Comparison of ENCODE assay signal across 11 cellular contexts in the genomic region with DNA sequence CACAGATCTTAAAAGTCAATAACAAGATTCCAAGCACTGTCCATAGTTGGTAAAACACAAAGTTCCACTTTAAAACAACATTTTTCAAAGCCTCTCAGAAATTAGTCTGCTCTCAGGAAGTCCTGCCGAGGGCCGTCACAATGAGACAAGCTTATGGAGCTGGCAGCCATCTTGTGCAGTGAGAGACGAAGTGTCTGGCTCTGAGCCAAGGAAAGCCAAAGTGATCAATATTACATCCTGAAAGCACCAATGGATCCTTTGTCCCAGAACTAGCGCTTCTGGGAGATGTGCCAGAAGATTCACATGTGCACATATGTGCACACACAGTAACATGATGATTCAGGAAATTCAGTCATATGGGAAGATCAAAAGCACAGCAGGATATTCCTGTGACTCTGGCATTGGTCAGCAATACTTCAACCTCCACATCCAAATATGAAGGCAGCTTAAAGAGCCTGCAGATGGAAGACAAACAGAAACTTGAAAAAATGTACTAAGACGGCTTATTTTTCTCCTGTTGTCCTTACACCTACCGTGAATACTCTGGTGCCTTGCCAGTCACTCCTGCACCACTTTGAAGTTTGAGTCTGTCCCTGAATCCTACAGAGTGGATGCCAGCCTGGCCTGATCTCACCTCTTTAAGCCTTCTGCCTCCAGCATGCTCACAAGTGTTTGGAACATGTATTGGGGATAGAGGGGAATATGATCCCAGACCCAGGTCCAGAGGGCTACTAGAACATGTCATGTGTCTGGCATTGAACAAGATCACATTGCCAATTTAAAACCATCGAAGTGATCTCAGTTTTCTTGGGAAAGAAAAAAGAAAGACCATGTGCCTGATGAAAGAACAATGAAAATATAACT. TPM values are rescaled to one million over a fixed set of nuclear protein-coding genes. Genes with fewer than 3 reads are reported as not detected.
A peak's percentile ranks its signal among the peaks of the same experiment; 100 is the strongest.
DNase-seq lines count a peak whose midpoint lies in the region; ATAC-seq and TF ChIP-seq lines count a peak whose summit lies in the region.
"Had no signal": no experiment of that assay in that cellular context is flagged by ENCODE, and none has a peak within 500 bp of the region (broad histone marks: within the 10 kb centered on the region; RNA-seq: fewer than 3 reads in every experiment).

No MANE protein-coding gene starts in this region.

- H3K4me2 ChIP-seq in PC-3 (ENCODE audit: low read length) = no peak overlapping the region

- POLR2A ChIA-PET in PC-3 (lab: Charles Lee; ENCODE audit: unreplicated experiment) = no interaction called here

- no peaks in the 10 kb centered on the region for H3K9me2 ChIP-seq in PC-3 (replicated peaks; ENCODE audit: low read length)

- H3K4me3 Mint-ChIP-seq in type B pancreatic cell = peak overlapping the region; percentile 13
- H3K4me3 Mint-ChIP-seq: activated naive CD8-positive, alpha-beta T cell treated with anti-CD3 and anti-CD28 coated beads, Interleukin-2, amount 50 U/mL, for 24 hours had no signal

- H3K27me3 ChIP-seq in right atrium auricular region = no peaks in the 10 kb centered on the region
- H3K27me3 ChIP-seq in PC-3 (ENCODE audit: low read length) = no peaks in the 10 kb centered on the region

- intact Hi-C loops in Right ventricle myocardium inferior (cut with DNase I) (no loop called here), PC-3 (cut with micrococcal nuclease) (no loop called here)

- no peak overlapping the region for H3K9ac ChIP-seq in PC-3 (ENCODE audit: low read length)

- TF ChIP-seq CTCF in right atrium auricular region (IDR thresholded peaks at IDR 0.05) (no peak), PC-3 (conservative IDR thresholded peaks at IDR 0.05; ENCODE audit: low read depth, low read length) (no peak), type B pancreatic cell (conservative IDR thresholded peaks at IDR 0.05) (no peak), GM20000 (IDR thresholded peaks at IDR 0.05; ENCODE audit: extremely low read depth, missing control alignments) (no peak)

- DNase-seq in Right ventricle myocardium inferior (ENCODE audit: missing footprints) (no peak), right atrium auricular region (ENCODE audit: low spot score) (no peak), PC-3 (peak; percentile 29), fibroblast of gingiva (ENCODE audit: low read depth) (peak; percentile 54), type B pancreatic cell (ENCODE audit: extremely low spot score, unreplicated experiment) (no peak), NCI-H774 (lab: John Stamatoyannopoulos, UW) (no peak), GM20000 (ENCODE audit: low spot score) (no peak)
- no peak for DNase-seq in activated CD8-positive, alpha-beta memory T cell treated with anti-CD3 and anti-CD28 coated beads, Interleukin-2, amount 50 U/mL, for 48 hours
- DNase-seq: activated naive CD8-positive, alpha-beta T cell treated with anti-CD3 and anti-CD28 coated beads, Interleukin-2, amount 50 U/mL, for 24 hours; kidney glomerular epithelial cell had no signal

- H3K79me2 ChIP-seq in PC-3 (ENCODE audit: low read length) = no peaks in the 10 kb centered on the region

- no peaks in the 10 kb centered on the region for H3K27me3 Mint-ChIP-seq in type B pancreatic cell

- no TSS peak for BruUV-seq in PC-3 (replicated peaks; lab: Mats Ljungman, UMichigan)

- no peaks in the 10 kb centered on the region for H3K9me3 Mint-ChIP-seq in type B pancreatic cell
- H3K9me3 Mint-ChIP-seq: activated naive CD8-positive, alpha-beta T cell treated with anti-CD3 and anti-CD28 coated beads, Interleukin-2, amount 50 U/mL, for 24 hours had no signal

- H3K9me3 ChIP-seq in right atrium auricular region = no peaks in the 10 kb centered on the region
- peaks cover 5% of the 10 kb centered on the region; the same call in 1 of the 2 replicates for H3K9me3 ChIP-seq in PC-3 (ENCODE audit: low read length)

- no peaks in the 10 kb centered on the region for H3K36me3 Mint-ChIP-seq in type B pancreatic cell

- CTCF ChIA-PET in PC-3 (lab: Charles Lee) = no interaction called here

- H3K36me3 ChIP-seq in right atrium auricular region (no peaks in the 10 kb centered on the region), PC-3 (ENCODE audit: low read depth, low read length) (no peaks in the 10 kb centered on the region)

- H3K4me1 ChIP-seq in right atrium auricular region (no peaks in the 10 kb centered on the region), PC-3 (ENCODE audit: insufficient read depth, low read length) (peaks cover 8% of the 10 kb centered on the region; the same call in 1 of the 2 replicates)

- H2AFZ ChIP-seq in PC-3 (ENCODE audit: low read length) = peak overlapping the region; percentile 38; the same call in 1 of the 2 replicates

- H3K4me1 Mint-ChIP-seq in type B pancreatic cell (ENCODE audit: unreplicated experiment) = peaks cover 15% of the 10 kb centered on the region

- peak; percentile 33 for ATAC-seq in Right ventricle myocardium inferior
- ATAC-seq in PC-3 = no peak
- ATAC-seq: activated naive CD8-positive, alpha-beta T cell treated with anti-CD3 and anti-CD28 coated beads, Interleukin-2, amount 50 U/mL, for 24 hours had no signal

- H3K27ac ChIP-seq in right atrium auricular region (peak overlapping the region in 1 of 2 donors; percentile 5), PC-3 (ENCODE audit: low read length) (no peak overlapping the region)

- no peak overlapping the region for H3K27ac Mint-ChIP-seq in type B pancreatic cell

- H4K20me1 ChIP-seq in PC-3 (ENCODE audit: low read length) = no peaks in the 10 kb centered on the region

- H3F3A ChIP-seq in PC-3 (ENCODE audit: low read length, unreplicated experiment) = no peaks in the 10 kb centered on the region

- no peak overlapping the region for H3K4me3 ChIP-seq in right atrium auricular region
- H3K4me3 ChIP-seq in PC-3 (ENCODE audit: low read length) = no peak overlapping the region

RNA-seq across cellular contexts. Expression of a gene that starts 44.5 kb away (rescaled TPM):
- 46.3 TPM for total RNA-seq in Right ventricle myocardium inferior
- total RNA-seq in right atrium auricular region = 10 to 100 TPM; 23.9 to 55.1 TPM
- total RNA-seq in PC-3 (2014; rRNA removed) = not detected in 2 replicates
- 1.7 and 142 TPM in 2 replicates for total RNA-seq in type B pancreatic cell (ENCODE audit: low replicate concordance)
- total RNA-seq: HT-29 had no signal

Comparison
In these comparisons a context has a peak if more than half of its experiments do, and no peak if none do; other contexts are left out.
1. DNase-seq: peak in PC-3 (single experiment) and fibroblast of gingiva (single experiment); none in Right ventricle myocardium inferior (single experiment), right atrium auricular region (single experiment), type B pancreatic cell (single experiment), NCI-H774 (single experiment), activated CD8-positive, alpha-beta memory T cell treated with anti-CD3 and anti-CD28 coated beads, Interleukin-2, amount 50 U/mL, for 48 hours (single experiment) and GM20000 (single experiment).